Comparison of ENCODE assay signal across 8 cellular contexts in genomic region chr10:124723826-124724225, GRCh38. TPM values are rescaled to one million over a fixed set of nuclear protein-coding genes. Genes with fewer than 3 reads are reported as not detected.
DNase-seq lines count a peak whose midpoint lies in the region; ATAC-seq and TF ChIP-seq lines count a peak whose summit lies in the region.

No MANE protein-coding gene starts in this region.

- DNase-seq in cardiac muscle cell (ENCODE audit: low read depth in 1 of 2, low spot score in 1 of 2) (no peak), Right ventricle myocardium superior (no peak), dorsolateral prefrontal cortex (peak in 1 of 10 donors; percentile 26), aorta (no peak), foreskin melanocyte (no peak), H9 (no peak)
- no peak for DNase-seq in natural killer cell treated with Interleukin-12 subunit alpha and Interleukin-12 subunit beta and Interleukin-15 and Interleukin-18, amount 100 ng/mL, for 72 hours (ENCODE audit: low spot score)

- H4K91ac ChIP-seq in H9 (ENCODE audit: insufficient read length, low read depth, low read length), result no peak overlapping the region

- H3K4me1 Mint-ChIP-seq in natural killer cell treated with Interleukin-12 subunit alpha and Interleukin-12 subunit beta and Interleukin-15 and Interleukin-18, amount 100 ng/mL, for 72 hours (ENCODE audit: low read depth in 2 of 2), result peaks cover 64 to 80% of the 10 kb centered on the region in 2 donors
- peaks cover 27 to 39% of the 10 kb centered on the region in 2 experiments for H3K4me1 Mint-ChIP-seq in H9

- H3K27me3 Mint-ChIP-seq in natural killer cell treated with Interleukin-12 subunit alpha and Interleukin-12 subunit beta and Interleukin-15 and Interleukin-18, amount 100 ng/mL, for 72 hours, result no peaks in the 10 kb centered on the region
- no peaks in the 10 kb centered on the region for H3K27me3 Mint-ChIP-seq in H9 (ENCODE audit: low read depth)

- H3K4me3 ChIP-seq in cardiac muscle cell (no peak overlapping the region), dorsolateral prefrontal cortex (peak overlapping the region in 7 of 59 donors; percentile 4 to 33 (median 14)), aorta (ENCODE audit: low read length in 2 of 2) (no peak overlapping the region)

- H3K79me1 ChIP-seq in H9 (ENCODE audit: insufficient read depth, low read depth, low read length, poor library complexity, severe bottlenecking), result no peaks in the 10 kb centered on the region

- no peak overlapping the region for H3T11ph ChIP-seq in H9 (ENCODE audit: low read length)

- intact Hi-C loops in Right ventricle myocardium superior (cut with DNase I) (no loop called here), dorsolateral prefrontal cortex (cut with DNase I) (loop anchor here (1.0 to 5.0 kb wide), 4 partner anchors 17 to 52 kb away; no protein-coding TSS in a partner anchor), aorta (cut with DNase I) (no loop called here)

- no peak overlapping the region for H3K56ac ChIP-seq in H9 (ENCODE audit: insufficient read length, low read depth, low read length)

- no peak overlapping the region for H4K8ac ChIP-seq in H9 (replicated peaks; ENCODE audit: insufficient read length, low read depth, low read length)

- H2AFZ ChIP-seq in H9 (ENCODE audit: low read length), result no peak overlapping the region

- no peak overlapping the region for H2BK12ac ChIP-seq in H9 (ENCODE audit: insufficient read length, low read depth, low read length)

- no peaks in the 10 kb centered on the region for H3K9me3 Mint-ChIP-seq in natural killer cell treated with Interleukin-12 subunit alpha and Interleukin-12 subunit beta and Interleukin-15 and Interleukin-18, amount 100 ng/mL, for 72 hours
- H3K9me3 Mint-ChIP-seq in H9, result no peaks in the 10 kb centered on the region

- no peak overlapping the region for H4K5ac ChIP-seq in H9 (ENCODE audit: insufficient read length, low read depth, low read length)

- 29 to 39% methylated on average over 9 of the region's 9 CpGs for WGBS in aorta, 2 donors
- no CpG with 5 or more reads among the region's 9 CpGs for WGBS in H9 (ENCODE audit: extremely low coverage, insufficient read length, low lambda C conversion rate)

- H3K27ac ChIP-seq in cardiac muscle cell (peak overlapping the region; percentile 55), dorsolateral prefrontal cortex (peak overlapping the region; percentile 82 to 100 (median 98)), aorta (ENCODE audit: low read depth in 1 of 2, low read length in 2 of 2) (peak overlapping the region; percentile 16 to 85), H9 (ENCODE audit: insufficient read length, low read depth, low read length) (no peak overlapping the region)

- no peak overlapping the region for H3K4ac ChIP-seq in H9 (ENCODE audit: low read depth, low read length)

- H3K36me3 ChIP-seq in cardiac muscle cell (no peaks in the 10 kb centered on the region), aorta (ENCODE audit: control insufficient read depth in 1 of 2, insufficient read depth in 2 of 2, low read length in 1 of 2) (no peaks in the 10 kb centered on the region)

- no peak overlapping the region for H3K23ac ChIP-seq in H9 (ENCODE audit: insufficient read length, low read depth, low read length)

- H3K4me1 ChIP-seq in cardiac muscle cell (ENCODE audit: low read depth), result peaks cover 21% of the 10 kb centered on the region
- H3K4me1 ChIP-seq in aorta (ENCODE audit: control insufficient read depth in 1 of 2, insufficient read depth in 2 of 2, low read length in 2 of 2), result no peaks in the 10 kb centered on the region
- H3K4me1 ChIP-seq in H9 (ENCODE audit: insufficient read depth, low read length), result 0 out of 2 replicates have a peak, but pooled peaks cover 3% of the 10 kb centered on the region

- H3K4me3 Mint-ChIP-seq in natural killer cell treated with Interleukin-12 subunit alpha and Interleukin-12 subunit beta and Interleukin-15 and Interleukin-18, amount 100 ng/mL, for 72 hours, result peak overlapping the region; percentile 85
- H3K4me3 Mint-ChIP-seq in H9, result no peak overlapping the region

- no peaks in the 10 kb centered on the region for H3K79me2 ChIP-seq in H9 (ENCODE audit: insufficient read depth, low read length)

- ATAC-seq in Right ventricle myocardium superior (ENCODE audit: poor library complexity) (no peak), aorta (ENCODE audit: low FRiP score) (no peak), HG03039 (IDR thresholded peaks at IDR 0.05; ENCODE audit: unreplicated experiment) (no peak)
- ATAC-seq in natural killer cell treated with Interleukin-12 subunit alpha and Interleukin-12 subunit beta and Interleukin-15 and Interleukin-18, amount 100 ng/mL, for 72 hours, result no peak

- no peak overlapping the region for H3K14ac ChIP-seq in H9 (ENCODE audit: insufficient read depth, low read length)

- TF ChIP-seq CTCF in cardiac muscle cell (IDR thresholded peaks at IDR 0.05; ENCODE audit: low read depth, low read length) (no peak), dorsolateral prefrontal cortex (IDR thresholded peaks at IDR 0.05 in 54 of 56, conservative IDR thresholded peaks at IDR 0.05 in 2 of 56; ENCODE audit: low read depth in 1 of 56, partially characterized antibody in 56 of 56) (no peak), H9 (conservative IDR thresholded peaks at IDR 0.05) (no peak)

- H4K20me1 ChIP-seq in H9 (ENCODE audit: control insufficient read depth, insufficient read depth, insufficient read length), result no peaks in the 10 kb centered on the region

- no peak overlapping the region for H2BK120ac ChIP-seq in H9 (ENCODE audit: low read depth, low read length, poor library complexity, severe bottlenecking)

- H3K4me2 ChIP-seq in H9 (ENCODE audit: insufficient read depth, insufficient read length, low read length), result no peak overlapping the region

- H3K9ac ChIP-seq in H9 (ENCODE audit: extremely low read depth, insufficient read length, low read length), result no peak overlapping the region

- H3K27me3 ChIP-seq in cardiac muscle cell (no peaks in the 10 kb centered on the region), dorsolateral prefrontal cortex (no peaks in the 10 kb centered on the region), aorta (ENCODE audit: control insufficient read depth in 1 of 2, insufficient read depth in 2 of 2, low read length in 1 of 2) (no peaks in the 10 kb centered on the region), H9 (ENCODE audit: insufficient read depth, low read length) (no peaks in the 10 kb centered on the region)

- H3K23me2 ChIP-seq in H9 (ENCODE audit: insufficient read length, low read depth, low read length, poor library complexity, severe bottlenecking), result no peaks in the 10 kb centered on the region

- H3K18ac ChIP-seq in H9 (ENCODE audit: insufficient read length, low read depth, low read length), result no peak overlapping the region

- H3K27ac Mint-ChIP-seq in natural killer cell treated with Interleukin-12 subunit alpha and Interleukin-12 subunit beta and Interleukin-15 and Interleukin-18, amount 100 ng/mL, for 72 hours, result peak overlapping the region; percentile 74 to 96
- no peak overlapping the region; a peak in 2 of 7 replicates for H3K27ac Mint-ChIP-seq in H9

- no peak overlapping the region for H2BK20ac ChIP-seq in H9 (ENCODE audit: low read depth, low read length, poor library complexity, severe bottlenecking)

- no peak overlapping the region for H2BK15ac ChIP-seq in H9 (ENCODE audit: low read depth, low read length)

- no peaks in the 10 kb centered on the region for H3K36me3 Mint-ChIP-seq in natural killer cell treated with Interleukin-12 subunit alpha and Interleukin-12 subunit beta and Interleukin-15 and Interleukin-18, amount 100 ng/mL, for 72 hours
- no peaks in the 10 kb centered on the region; a peak in 1 of 7 replicates for H3K36me3 Mint-ChIP-seq in H9 (ENCODE audit: insufficient read depth in 1 of 3, low read depth in 3 of 3)

- H2BK5ac ChIP-seq in H9 (ENCODE audit: insufficient read length, low read length), result no peak overlapping the region

- H2AK5ac ChIP-seq in H9 (ENCODE audit: insufficient read length, low read length), result no peak overlapping the region

- H3K9me3 ChIP-seq in cardiac muscle cell (ENCODE audit: low read depth) (no peaks in the 10 kb centered on the region), aorta (ENCODE audit: control insufficient read depth, low read length) (no peaks in the 10 kb centered on the region), H9 (ENCODE audit: control insufficient read depth, low read depth, low read length) (no peaks in the 10 kb centered on the region)

RNA-seq across cellular contexts. Expression of gene FAM53B, which starts 20.4 kb away (rescaled TPM):
- total RNA-seq in cardiac muscle cell (28.7 and 34.8 TPM in 2 replicates), Right ventricle myocardium superior (38.1 TPM), dorsolateral prefrontal cortex (100 to 1,000 TPM in 2 of 120 experiments, 10 to 100 TPM in 118; 30.6 to 142 (median 58.2) TPM), aorta (10 to 100 TPM; 13.4 to 20.6 TPM), H9 (2021) (10.6 and 11.5 TPM in 2 replicates)
- polyA plus RNA-seq in cardiac muscle cell (10.2 and 13.6 TPM in 2 replicates), aorta (1 to 10 TPM; 5.1 to 5.9 TPM)
- total RNA-seq in natural killer cell treated with Interleukin-12 subunit alpha and Interleukin-12 subunit beta and Interleukin-15 and Interleukin-18, amount 100 ng/mL, for 72 hours, result 10 to 100 TPM; 16.6 to 21.8 TPM

Comparison
In these comparisons a context has a peak if more than half of its experiments do, and no peak if none do; other contexts are left out.
1. H3K27ac Mint-ChIP-seq: peak in natural killer cell treated with Interleukin-12 subunit alpha and Interleukin-12 subunit beta and Interleukin-15 and Interleukin-18, amount 100 ng/mL, for 72 hours (2 of 2); none in H9 (0 of 3).
2. intact Hi-C loops: an anchor here in dorsolateral prefrontal cortex (1.0 to 5.0 kb wide); none called in Right ventricle myocardium superior and aorta.